8 cellular contexts compared by ENCODE assay signal in the genomic region with DNA sequence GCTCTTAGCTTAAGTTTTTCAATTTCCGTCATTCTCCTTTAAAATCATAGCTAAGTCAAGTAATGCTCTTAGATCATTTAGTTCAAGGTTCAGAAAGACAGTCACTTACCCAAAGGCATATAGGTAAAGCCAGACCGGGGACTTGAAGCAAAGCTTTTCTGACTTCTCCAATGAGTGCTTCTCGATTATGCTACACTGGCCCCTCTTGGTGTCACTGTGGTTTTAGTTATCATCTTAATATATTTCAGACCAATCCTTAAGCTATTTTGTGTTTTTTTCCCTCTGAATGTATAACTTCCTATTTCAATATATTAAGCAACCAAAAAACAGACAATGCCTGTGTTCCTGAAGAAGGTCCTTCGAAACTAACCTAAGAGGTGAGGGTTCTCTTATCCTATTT. TPM values are rescaled to one million over a fixed set of nuclear protein-coding genes. Genes with fewer than 3 reads are reported as not detected.
DNase-seq lines count a peak whose midpoint lies in the region; ATAC-seq and TF ChIP-seq lines count a peak whose summit lies in the region.

No MANE protein-coding gene starts in this region.

- H3K9me3 Mint-ChIP-seq in CD14-positive monocyte: no peaks in the 10 kb centered on the region
- H3K9me3 Mint-ChIP-seq in activated CD4-positive, alpha-beta memory T cell treated with anti-CD3 and anti-CD28 coated beads for 36 hours: no peaks in the 10 kb centered on the region

- peak; percentile 25 for TF ChIP-seq CTCF in CD14-positive monocyte (IDR thresholded peaks at IDR 0.05)

- peaks cover 0 to 3% (median 0%) of the 10 kb centered on the region in 3 donors for H3K27me3 Mint-ChIP-seq in CD14-positive monocyte (ENCODE audit: low read depth in 3 of 3)
- peaks cover 3% of the 10 kb centered on the region for H3K27me3 Mint-ChIP-seq in activated CD4-positive, alpha-beta memory T cell treated with anti-CD3 and anti-CD28 coated beads for 36 hours

- peaks cover 67% of the 10 kb centered on the region for H3K4me1 Mint-ChIP-seq in CD14-positive monocyte
- H3K4me1 Mint-ChIP-seq in activated CD4-positive, alpha-beta memory T cell treated with anti-CD3 and anti-CD28 coated beads for 36 hours (ENCODE audit: low read depth): peaks cover 75% of the 10 kb centered on the region

- H3K27ac Mint-ChIP-seq in CD14-positive monocyte: peak overlapping the region in 1 of 7 donors; percentile 38
- H3K27ac Mint-ChIP-seq in activated CD4-positive, alpha-beta memory T cell treated with anti-CD3 and anti-CD28 coated beads for 36 hours: peak overlapping the region; percentile 94

- POLR2A ChIA-PET in activated CD4-positive, alpha-beta memory T cell treated with anti-CD3 and anti-CD28 coated beads for 36 hours (lab: Charles Lee): interaction anchor here (0.6 to 5.6 kb wide), 10 partner anchors 11 to 488 kb away, joined by 3 to 236 read pairs (median 3); no protein-coding TSS in a partner anchor

- ATAC-seq in GM18873 (IDR thresholded peaks at IDR 0.05; ENCODE audit: low FRiP score, unreplicated experiment) (no peak), GM18517 (IDR thresholded peaks at IDR 0.05; ENCODE audit: unreplicated experiment) (no peak)

- H3K4me3 Mint-ChIP-seq in CD14-positive monocyte: peak overlapping the region; percentile 57 to 68
- peak overlapping the region; percentile 90 for H3K4me3 Mint-ChIP-seq in activated CD4-positive, alpha-beta memory T cell treated with anti-CD3 and anti-CD28 coated beads for 36 hours

- intact Hi-C loops in CD14-positive monocyte (cut with micrococcal nuclease): loop anchor here (5.0 to 10.0 kb wide), 7 partner anchors 95 to 493 kb away; no protein-coding TSS in a partner anchor
- intact Hi-C loops in activated CD4-positive, alpha-beta memory T cell treated with anti-CD3 and anti-CD28 coated beads for 36 hours (cut with micrococcal nuclease): loop anchor here (1.0 to 10.0 kb wide), 3 partner anchors 133 to 635 kb away; no protein-coding TSS in a partner anchor

- H3K36me3 Mint-ChIP-seq in CD14-positive monocyte: peaks cover 6 to 11% of the 10 kb centered on the region in 2 donors
- peaks cover 63% of the 10 kb centered on the region for H3K36me3 Mint-ChIP-seq in activated CD4-positive, alpha-beta memory T cell treated with anti-CD3 and anti-CD28 coated beads for 36 hours

- DNase-seq in CD14-positive monocyte (ENCODE audit: low spot score): no peak
- peak; percentile 44 for DNase-seq in HCEC 1CT
- no peak for DNase-seq in activated CD4-positive, alpha-beta memory T cell treated with anti-CD3 and anti-CD28 coated beads for 36 hours
- peak; percentile 62 for DNase-seq in medulla oblongata (ENCODE audit: extremely low spot score)
- no peak for DNase-seq in HPDE6-E6E7 (ENCODE audit: extremely low spot score)
- no peak for DNase-seq in activated effector memory CD4-positive, alpha-beta T cell treated with Interleukin-2 at 50 U/mL for 16 hours

- CTCF ChIA-PET in activated CD4-positive, alpha-beta memory T cell treated with anti-CD3 and anti-CD28 coated beads for 36 hours (lab: Charles Lee): interaction anchor here (0.5 to 5.5 kb wide), 18 partner anchors 9 to 1282 kb away, joined by 3 to 38 read pairs (median 3); partner anchors contain the start of gene ATG5

RNA-seq across cellular contexts. Expression of gene PRDM1, which starts 3.8 kb away (rescaled TPM):
- 1 to 10 TPM; 1.8 to 5.2 TPM for polyA plus RNA-seq in CD14-positive monocyte
- total RNA-seq in activated CD4-positive, alpha-beta memory T cell treated with anti-CD3 and anti-CD28 coated beads for 36 hours: 10 to 100 TPM; 70.9 to 78.9 TPM

Comparison
In these comparisons a context has a peak if more than half of its experiments do, and no peak if none do; other contexts are left out.
1. DNase-seq: peak in HCEC 1CT (single experiment) and medulla oblongata (single experiment); none in CD14-positive monocyte (single experiment), activated CD4-positive, alpha-beta memory T cell treated with anti-CD3 and anti-CD28 coated beads for 36 hours (single experiment), HPDE6-E6E7 (single experiment) and activated effector memory CD4-positive, alpha-beta T cell treated with Interleukin-2 at 50 U/mL for 16 hours (single experiment).